28 cellular contexts compared by ENCODE assay signal in genomic region chr2:58666571-58666970, GRCh38.
"Had no signal": no experiment of that assay in that cellular context is flagged by ENCODE, and none has a peak within 500 bp of the region (broad histone marks: within the 10 kb centered on the region; RNA-seq: fewer than 3 reads in every experiment).

No MANE protein-coding gene starts in this region.

- ATAC-seq: stimulated activated effector memory CD8-positive, alpha-beta T cell treated with anti-CD3 and anti-CD28 coated beads, Interleukin-12 subunit alpha, Interleukin-12 subunit beta, amount 100 ng/mL, for 72 hours; stimulated activated memory B cell treated with anti-CD40 and anti-IgM and Interleukin-4, amounts not matched to agents 10 μg/mL and 1 μg/mL and 100 μg/mL, for 72 hours; stimulated activated naive B cell treated with anti-CD40 and anti-IgM and Interleukin-4, amounts not matched to agents 10 μg/mL and 1 μg/mL and 100 μg/mL, for 72 hours; stimulated activated naive CD8-positive, alpha-beta T cell treated with anti-CD3 and anti-CD28 coated beads, Interleukin-15, amount 100 ng/mL, for 72 hours; stimulated activated naive CD8-positive, alpha-beta T cell treated with anti-CD3 and anti-CD28 coated beads, Interleukin-15, Interleukin-2, amounts not matched to agents 100 U/mL and 50 U/mL, for 24 hours; upper lobe of right lung had no signal

- H3K9me3 Mint-ChIP-seq: stimulated activated naive B cell treated with anti-CD40 and anti-IgM and Interleukin-4, amounts not matched to agents 10 μg/mL and 1 μg/mL and 100 μg/mL, for 72 hours; stimulated activated naive CD8-positive, alpha-beta T cell treated with anti-CD3 and anti-CD28 coated beads, Interleukin-15, amount 100 ng/mL, for 72 hours; type B pancreatic cell had no signal

- H3K4me1 Mint-ChIP-seq: stimulated activated effector memory CD8-positive, alpha-beta T cell treated with anti-CD3 and anti-CD28 coated beads, Interleukin-12 subunit alpha, Interleukin-12 subunit beta, amount 100 ng/mL, for 72 hours; stimulated activated memory B cell treated with anti-CD40 and anti-IgM and Interleukin-4, amounts not matched to agents 10 μg/mL and 1 μg/mL and 100 μg/mL, for 72 hours; stimulated activated naive B cell treated with anti-CD40 and anti-IgM and Interleukin-4, amounts not matched to agents 10 μg/mL and 1 μg/mL and 100 μg/mL, for 72 hours; stimulated activated naive CD8-positive, alpha-beta T cell treated with anti-CD3 and anti-CD28 coated beads, Interleukin-15, amount 100 ng/mL, for 72 hours had no signal

- FAIRE-seq: urothelium cell line had no signal

- H3K36me3 ChIP-seq: stomach, suprapubic skin, thoracic aorta, thyroid gland, tibial artery, tibial nerve, transverse colon, upper lobe of left lung, upper lobe of right lung, uterus, vagina had no signal

- H3K4me1 ChIP-seq: stomach, suprapubic skin, testis, thyroid gland, tibial artery, tibial nerve, transverse colon, upper lobe of left lung, upper lobe of right lung, uterus, vagina had no signal

- H3K27me3 ChIP-seq: stomach, suprapubic skin, testis, thyroid gland, tibial artery, tibial nerve, transverse colon, upper lobe of left lung, upper lobe of right lung, uterus, vagina had no signal

- H3K4me3 ChIP-seq: stomach, suprapubic skin, testis, thoracic aorta, thyroid gland, tibial artery, tibial nerve, transverse colon, upper lobe of left lung, upper lobe of right lung, uterus, vagina had no signal

- H3K27ac ChIP-seq: stomach, suprapubic skin, testis, thoracic aorta, thyroid gland, tibial artery, tibial nerve, transverse colon, upper lobe of left lung, upper lobe of right lung, uterus, vagina had no signal

- DNase-seq: stimulated activated CD4-positive, alpha-beta T cell treated with anti-CD3 and anti-CD28 coated beads, Interleukin-2, amount 100 ng/mL, for 48 hours; stimulated activated CD4-positive, alpha-beta T cell treated with anti-CD3 and anti-CD28 coated beads, Interleukin-4, amount 100 ng/mL, for 1 hour; stimulated activated CD4-positive, alpha-beta T cell treated with anti-CD3 and anti-CD28 coated beads, Interleukin-4, amount 100 ng/mL, for 24 hours; stimulated activated CD4-positive, alpha-beta T cell treated with anti-CD3 and anti-CD28 coated beads, Interleukin-4, amount 100 ng/mL, for 4 hours; stimulated activated CD8-positive, alpha-beta memory T cell treated with anti-CD3 and anti-CD28 coated beads, Interleukin-4, amount 100 ng/mL, for 48 hours; stimulated activated naive B cell treated with anti-CD40 and anti-IgM and Interleukin-4, amounts not matched to agents 10 μg/mL and 1 μg/mL and 100 μg/mL, for 72 hours; stimulated activated naive CD4-positive, alpha-beta T cell; stimulated activated naive CD4-positive, alpha-beta T cell treated with Interleukin-2 at 50 U/mL for 16 hours; stimulated activated naive CD8-positive, alpha-beta T cell treated with anti-CD3 and anti-CD28 coated beads, Interleukin-15, amount 100 ng/mL, for 72 hours; stimulated activated naive CD8-positive, alpha-beta T cell treated with anti-CD3 and anti-CD28 coated beads, Interleukin-15, Interleukin-2, amounts not matched to agents 100 U/mL and 50 U/mL, for 24 hours; stomach; substantia nigra; testis; thyroid gland; tibial artery; transverse colon; upper lobe of left lung; upper lobe of right lung; uterus had no signal

- H3K4me3 Mint-ChIP-seq: stimulated activated effector memory CD8-positive, alpha-beta T cell treated with anti-CD3 and anti-CD28 coated beads, Interleukin-12 subunit alpha, Interleukin-12 subunit beta, amount 100 ng/mL, for 72 hours; stimulated activated memory B cell treated with anti-CD40 and anti-IgM and Interleukin-4, amounts not matched to agents 10 μg/mL and 1 μg/mL and 100 μg/mL, for 72 hours; stimulated activated naive B cell treated with anti-CD40 and anti-IgM and Interleukin-4, amounts not matched to agents 10 μg/mL and 1 μg/mL and 100 μg/mL, for 72 hours; stimulated activated naive CD8-positive, alpha-beta T cell treated with anti-CD3 and anti-CD28 coated beads, Interleukin-15, amount 100 ng/mL, for 72 hours; stimulated activated naive CD8-positive, alpha-beta T cell treated with anti-CD3 and anti-CD28 coated beads, Interleukin-15, Interleukin-2, amounts not matched to agents 100 ng/mL and 50 ng/mL, for 24 hours; type B pancreatic cell had no signal

- H3K9me3 ChIP-seq: suprapubic skin, testis, thoracic aorta, thyroid gland, tibial artery, transverse colon, upper lobe of left lung, upper lobe of right lung, uterus, vagina had no signal

- H3K27me3 Mint-ChIP-seq: stimulated activated memory B cell treated with anti-CD40 and anti-IgM and Interleukin-4, amounts not matched to agents 10 μg/mL and 1 μg/mL and 100 μg/mL, for 72 hours; stimulated activated naive B cell treated with anti-CD40 and anti-IgM and Interleukin-4, amounts not matched to agents 10 μg/mL and 1 μg/mL and 100 μg/mL, for 72 hours; stimulated activated naive CD8-positive, alpha-beta T cell treated with anti-CD3 and anti-CD28 coated beads, Interleukin-15, amount 100 ng/mL, for 72 hours; stimulated activated naive CD8-positive, alpha-beta T cell treated with anti-CD3 and anti-CD28 coated beads, Interleukin-15, Interleukin-2, amounts not matched to agents 100 ng/mL and 50 ng/mL, for 24 hours; type B pancreatic cell had no signal

- H3K36me3 Mint-ChIP-seq: stimulated activated effector memory CD8-positive, alpha-beta T cell treated with anti-CD3 and anti-CD28 coated beads, Interleukin-12 subunit alpha, Interleukin-12 subunit beta, amount 100 ng/mL, for 72 hours; stimulated activated memory B cell treated with anti-CD40 and anti-IgM and Interleukin-4, amounts not matched to agents 10 μg/mL and 1 μg/mL and 100 μg/mL, for 72 hours; stimulated activated naive B cell treated with anti-CD40 and anti-IgM and Interleukin-4, amounts not matched to agents 10 μg/mL and 1 μg/mL and 100 μg/mL, for 72 hours; type B pancreatic cell had no signal

- H3K27ac Mint-ChIP-seq: stimulated activated effector memory CD8-positive, alpha-beta T cell treated with anti-CD3 and anti-CD28 coated beads, Interleukin-12 subunit alpha, Interleukin-12 subunit beta, amount 100 ng/mL, for 72 hours; stimulated activated memory B cell treated with anti-CD40 and anti-IgM and Interleukin-4, amounts not matched to agents 10 μg/mL and 1 μg/mL and 100 μg/mL, for 72 hours; stimulated activated naive B cell treated with anti-CD40 and anti-IgM and Interleukin-4, amounts not matched to agents 10 μg/mL and 1 μg/mL and 100 μg/mL, for 72 hours; stimulated activated naive CD8-positive, alpha-beta T cell treated with anti-CD3 and anti-CD28 coated beads, Interleukin-15, amount 100 ng/mL, for 72 hours; stimulated activated naive CD8-positive, alpha-beta T cell treated with anti-CD3 and anti-CD28 coated beads, Interleukin-15, Interleukin-2, amounts not matched to agents 100 ng/mL and 50 ng/mL, for 24 hours; type B pancreatic cell had no signal
